In the genomic region with DNA sequence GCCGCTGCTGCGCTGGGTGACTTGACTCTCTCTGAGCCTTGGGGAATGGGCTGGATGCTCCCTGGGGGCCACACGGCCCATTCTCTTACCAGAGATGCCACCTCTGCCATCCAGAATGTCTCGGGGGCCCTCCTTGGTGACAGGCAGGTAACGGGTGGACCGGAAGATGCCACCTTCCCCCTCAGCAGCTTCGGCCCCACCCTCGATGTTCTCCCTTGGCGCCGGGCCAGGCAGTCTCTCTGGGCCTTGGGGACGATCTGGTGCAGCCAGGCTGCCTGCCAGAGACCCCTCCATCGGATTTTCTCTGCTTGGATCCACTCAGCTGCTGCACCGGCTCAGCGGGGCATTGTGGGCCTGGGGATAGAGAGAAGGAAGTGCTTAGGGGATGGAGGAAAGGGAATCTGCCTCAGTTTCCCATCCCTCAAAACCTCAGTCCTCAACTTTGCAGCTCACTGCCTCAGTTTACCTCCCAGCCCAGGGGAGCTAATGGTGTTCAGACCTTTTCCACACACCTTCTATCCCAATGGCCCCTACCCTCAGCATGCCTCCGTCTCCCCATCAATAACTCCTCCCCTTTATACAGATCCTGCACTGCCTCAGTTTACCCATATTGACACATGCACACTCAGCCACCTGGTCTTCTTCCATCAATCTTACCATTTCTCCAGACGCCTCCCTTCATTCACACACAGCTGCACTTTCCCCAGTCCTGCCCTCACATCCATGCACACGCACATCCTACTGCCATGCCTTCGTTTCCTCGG, we compare ENCODE assay signal across 10 cellular contexts. TPM values are rescaled to one million over a fixed set of nuclear protein-coding genes. Genes with fewer than 3 reads are reported as not detected.
DNase-seq lines count a peak whose midpoint lies in the region; ATAC-seq, FAIRE-seq and TF ChIP-seq lines count a peak whose summit lies in the region.
"Had no signal": no experiment of that assay in that cellular context is flagged by ENCODE, and none has a peak within 500 bp of the region (broad histone marks: within the 10 kb centered on the region; RNA-seq: fewer than 3 reads in every experiment).

No MANE protein-coding gene starts in this region.

- intact Hi-C loops in endothelial cell of umbilical vein (cut with micrococcal nuclease) = no loop called here

- H2AFZ ChIP-seq in OCI-LY3 (ENCODE audit: low read depth, low read length) (no peak overlapping the region), endothelial cell of umbilical vein (ENCODE audit: low read depth, low read length) (no peak overlapping the region)

- no peaks in the 10 kb centered on the region for H3K9me1 ChIP-seq in endothelial cell of umbilical vein (replicated peaks; ENCODE audit: control insufficient read depth, extremely low read depth, insufficient read depth, low read length)

- no peaks in the 10 kb centered on the region for H3K27me3 ChIP-seq in OCI-LY3 (ENCODE audit: low read depth, low read length)
- H3K27me3 ChIP-seq in endothelial cell of umbilical vein (ENCODE audit: control insufficient read depth in 2 of 2, insufficient read depth in 2 of 2, low read length in 2 of 2) = no peaks in the 10 kb centered on the region
- H3K27me3 ChIP-seq: Peyer's patch had no signal

- no peaks in the 10 kb centered on the region for H3K9me3 Mint-ChIP-seq in T-helper 1 cell treated with Interleukin-12 subunit alpha and Interleukin-12 subunit beta and Interleukin-4 antibody, amounts not matched to agents 30 μg/mL and 1 μg/mL, for 36 hours
- H3K9me3 Mint-ChIP-seq in osteocyte (ENCODE audit: unreplicated experiment) = no peaks in the 10 kb centered on the region

- peak overlapping the region; percentile 85 for H3K27ac Mint-ChIP-seq in T-helper 1 cell treated with Interleukin-12 subunit alpha and Interleukin-12 subunit beta and Interleukin-4 antibody, amounts not matched to agents 30 μg/mL and 1 μg/mL, for 36 hours
- H3K27ac Mint-ChIP-seq in osteocyte (ENCODE audit: unreplicated experiment) = peak overlapping the region; percentile 60

- no peaks in the 10 kb centered on the region for H3K27me3 Mint-ChIP-seq in T-helper 1 cell treated with Interleukin-12 subunit alpha and Interleukin-12 subunit beta and Interleukin-4 antibody, amounts not matched to agents 30 μg/mL and 1 μg/mL, for 36 hours (ENCODE audit: low read depth)
- H3K27me3 Mint-ChIP-seq in osteocyte (ENCODE audit: unreplicated experiment) = no peaks in the 10 kb centered on the region

- H3K36me3 ChIP-seq in OCI-LY3 (replicated peaks; ENCODE audit: low read depth, low read length) (peaks cover 9% of the 10 kb centered on the region), endothelial cell of umbilical vein (ENCODE audit: control insufficient read depth in 2 of 2, extremely low read depth in 1 of 2, insufficient read depth in 2 of 2, low read length in 2 of 2) (no peaks in the 10 kb centered on the region)
- H3K36me3 ChIP-seq: Peyer's patch had no signal

- H3K9me3 ChIP-seq in OCI-LY3 (ENCODE audit: insufficient read depth, low read length) (no peaks in the 10 kb centered on the region), endothelial cell of umbilical vein (replicated peaks; ENCODE audit: control insufficient read depth, insufficient read depth, low read length) (no peaks in the 10 kb centered on the region)
- H3K9me3 ChIP-seq: Peyer's patch had no signal

- no peak for TF ChIP-seq POLR2A in endothelial cell of umbilical vein (IDR thresholded peaks at IDR 0.05; ENCODE audit: low read depth, low read length)

- DNase-seq in T-helper 1 cell = no peak
- DNase-seq in endothelial cell of umbilical vein (ENCODE audit: low read depth, low spot score) = no peak
- no peak for DNase-seq in osteocyte (ENCODE audit: extremely low spot score, unreplicated experiment)
- DNase-seq in AG08395 (ENCODE audit: low spot score) = no peak
- no peak for DNase-seq in frontal cortex (ENCODE audit: low spot score in 2 of 2)

- no TSS peak for BruUV-seq in endothelial cell of umbilical vein (replicated peaks; lab: Mats Ljungman, UMichigan)

- H3K9ac ChIP-seq in OCI-LY3 (ENCODE audit: low read length) = no peak overlapping the region
- H3K9ac ChIP-seq in endothelial cell of umbilical vein (replicated peaks; ENCODE audit: extremely low read depth, insufficient read depth, low read length) = no peak overlapping the region

- H3K4me3 ChIP-seq in OCI-LY3 (ENCODE audit: low read length) (peak overlapping the region; percentile 82; the same call in 1 of the 2 replicates), endothelial cell of umbilical vein (replicated peaks in 1 of 3; ENCODE audit: insufficient read depth in 1 of 3, low read depth in 1 of 3, low read length in 3 of 3) (no peak overlapping the region)

- TF ChIP-seq CTCF in OCI-LY3 (IDR thresholded peaks at IDR 0.05; ENCODE audit: low read depth, low read length) (no peak), endothelial cell of umbilical vein (IDR thresholded peaks at IDR 0.05; ENCODE audit: extremely low read depth in 1 of 2, insufficient read depth in 1 of 2, low read depth in 1 of 2, low read length in 2 of 2) (no peak), osteocyte (IDR thresholded peaks at IDR 0.05) (no peak)

- no peak for ATAC-seq in HG02763 (IDR thresholded peaks at IDR 0.05; ENCODE audit: unreplicated experiment)

- H3K36me3 Mint-ChIP-seq in T-helper 1 cell treated with Interleukin-12 subunit alpha and Interleukin-12 subunit beta and Interleukin-4 antibody, amounts not matched to agents 30 μg/mL and 1 μg/mL, for 36 hours (ENCODE audit: low read depth) = peaks cover 38% of the 10 kb centered on the region
- peaks cover 3% of the 10 kb centered on the region for H3K36me3 Mint-ChIP-seq in osteocyte (ENCODE audit: unreplicated experiment)

- CTCF ChIA-PET in endothelial cell of umbilical vein (lab: Charles Lee) = interaction anchor here (1.0 to 1.5 kb wide), 2 partner anchors 15 to 29 kb away, joined by 3 read pairs; partner anchors contain the start of gene AKAP8L

- H3K27ac ChIP-seq in OCI-LY3 (ENCODE audit: low read length) = no peak overlapping the region
- no peak overlapping the region for H3K27ac ChIP-seq in endothelial cell of umbilical vein (ENCODE audit: insufficient read depth, low read depth, low read length)

- H3K4me3 Mint-ChIP-seq in T-helper 1 cell treated with Interleukin-12 subunit alpha and Interleukin-12 subunit beta and Interleukin-4 antibody, amounts not matched to agents 30 μg/mL and 1 μg/mL, for 36 hours = peak overlapping the region; percentile 71
- H3K4me3 Mint-ChIP-seq in osteocyte (ENCODE audit: unreplicated experiment) = peak overlapping the region; percentile 75

- dilution Hi-C loops in endothelial cell of umbilical vein (cut with MboI; ENCODE audit: extremely low pct_ligation_motif_present, low sequenced_read_pairs) = no loop called here

- H3K4me1 Mint-ChIP-seq in T-helper 1 cell treated with Interleukin-12 subunit alpha and Interleukin-12 subunit beta and Interleukin-4 antibody, amounts not matched to agents 30 μg/mL and 1 μg/mL, for 36 hours (ENCODE audit: low read depth) = peaks cover 18% of the 10 kb centered on the region
- peaks cover 19% of the 10 kb centered on the region for H3K4me1 Mint-ChIP-seq in osteocyte (ENCODE audit: unreplicated experiment)

- FAIRE-seq in endothelial cell of umbilical vein (lab: Jason Lieb, UNC) = no peak
- FAIRE-seq in frontal cortex (lab: Jason Lieb, UNC) = no peak
- FAIRE-seq: keratinocyte had no signal

- H3K79me2 ChIP-seq in OCI-LY3 (ENCODE audit: low read length) = no peaks in the 10 kb centered on the region
- H3K79me2 ChIP-seq in endothelial cell of umbilical vein (ENCODE audit: control insufficient read depth, insufficient read depth, low read length) = no peaks in the 10 kb centered on the region

- H3K4me2 ChIP-seq in OCI-LY3 (ENCODE audit: low read length) (peak overlapping the region; percentile 73), endothelial cell of umbilical vein (ENCODE audit: insufficient read depth, low read length) (peak overlapping the region; percentile 53)

- H4K20me1 ChIP-seq in OCI-LY3 (ENCODE audit: insufficient read depth, low read length) = no peaks in the 10 kb centered on the region
- no peaks in the 10 kb centered on the region for H4K20me1 ChIP-seq in endothelial cell of umbilical vein (replicated peaks; ENCODE audit: control insufficient read depth, extremely low read depth, insufficient read depth, low read length)

- POLR2A ChIA-PET in endothelial cell of umbilical vein (lab: Charles Lee) = no interaction called here

- H3K4me1 ChIP-seq in OCI-LY3 (ENCODE audit: low read length) (peaks cover 16% of the 10 kb centered on the region), endothelial cell of umbilical vein (ENCODE audit: control insufficient read depth, extremely low read depth, insufficient read depth, low read length) (peaks cover 14% of the 10 kb centered on the region)

RNA-seq across cellular contexts. Expression of gene WIZ, which starts 1.6 kb away (rescaled TPM):
- total RNA-seq in endothelial cell of umbilical vein (47.2 and 50.8 TPM in 2 replicates), osteocyte (52.4 and 55.0 TPM in 2 replicates), frontal cortex (10.6 TPM)
- polyA plus RNA-seq in endothelial cell of umbilical vein = 21.0 and 25.7 TPM in 2 replicates
- polyA plus RNA-seq in endothelial cell of umbilical vein (2011; cell fraction: cytosol; rRNA removed) = 18.1 and 24.8 TPM in 2 replicates
- polyA plus RNA-seq in endothelial cell of umbilical vein (2011; cell fraction: nucleus; rRNA removed) = 33.8 and 36.8 TPM in 2 replicates
- polyA plus RNA-seq in endothelial cell of umbilical vein (2012) = 28.1 and 32.1 TPM in 2 replicates
- 8.5 and 10.2 TPM in 2 replicates for polyA minus RNA-seq in endothelial cell of umbilical vein
- polyA minus RNA-seq in endothelial cell of umbilical vein (2011; cell fraction: cytosol; rRNA and poly(A)+ RNA removed) = 12.4 TPM
- 12.1 and 23.6 TPM in 2 replicates for polyA minus RNA-seq in endothelial cell of umbilical vein (2011; cell fraction: nucleus; rRNA and poly(A)+ RNA removed)

RNA-seq across cellular contexts. Expression of gene RASAL3, which starts 16.1 kb away (rescaled TPM):
- 4.1 and 4.3 TPM in 2 replicates for total RNA-seq in endothelial cell of umbilical vein
- 5.7 and 7.0 TPM in 2 replicates for polyA plus RNA-seq in endothelial cell of umbilical vein
- polyA plus RNA-seq in endothelial cell of umbilical vein (2011; cell fraction: cytosol; rRNA removed) = 2.7 and 3.1 TPM in 2 replicates
- polyA plus RNA-seq in endothelial cell of umbilical vein (2011; cell fraction: nucleus; rRNA removed) = 10.8 and 12.5 TPM in 2 replicates
- polyA plus RNA-seq in endothelial cell of umbilical vein (2012) = 6.6 and 16.4 TPM in 2 replicates
- 2.8 and 6.9 TPM in 2 replicates for polyA minus RNA-seq in endothelial cell of umbilical vein
- polyA minus RNA-seq in endothelial cell of umbilical vein (2011; cell fraction: cytosol; rRNA and poly(A)+ RNA removed) = not detected
- 1.6 and 4.4 TPM in 2 replicates for polyA minus RNA-seq in endothelial cell of umbilical vein (2011; cell fraction: nucleus; rRNA and poly(A)+ RNA removed)
- not detected in 2 replicates for total RNA-seq in osteocyte
- 0.41 TPM for total RNA-seq in frontal cortex
- polyA plus RNA-seq: keratinocyte had no signal

RNA-seq across cellular contexts. Expression of gene AKAP8L, which starts 29.4 kb away (rescaled TPM):
- 95.4 and 99.6 TPM in 2 replicates for total RNA-seq in endothelial cell of umbilical vein
- polyA plus RNA-seq in endothelial cell of umbilical vein = 63.9 and 65.1 TPM in 2 replicates
- 22.1 and 25.7 TPM in 2 replicates for polyA plus RNA-seq in endothelial cell of umbilical vein (2011; cell fraction: cytosol; rRNA removed)
- 338 and 395 TPM in 2 replicates for polyA plus RNA-seq in endothelial cell of umbilical vein (2011; cell fraction: nucleus; rRNA removed)
- polyA plus RNA-seq in endothelial cell of umbilical vein (2012) = 54.2 and 64.3 TPM in 2 replicates
- polyA minus RNA-seq in endothelial cell of umbilical vein = 107 and 112 TPM in 2 replicates
- 31.2 TPM for polyA minus RNA-seq in endothelial cell of umbilical vein (2011; cell fraction: cytosol; rRNA and poly(A)+ RNA removed)
- polyA minus RNA-seq in endothelial cell of umbilical vein (2011; cell fraction: nucleus; rRNA and poly(A)+ RNA removed) = 119 and 124 TPM in 2 replicates
- 96.2 and 104 TPM in 2 replicates for total RNA-seq in osteocyte
- 65.2 TPM for total RNA-seq in frontal cortex

RNA-seq across cellular contexts. Expression of gene PGLYRP2, which starts 31.1 kb away (rescaled TPM):
- total RNA-seq in endothelial cell of umbilical vein (0.18 TPM in 1 of 2 replicates, not detected in the other), osteocyte (not detected in 2 replicates), frontal cortex (not detected)
- polyA plus RNA-seq in endothelial cell of umbilical vein = 0.03 and 0.19 TPM in 2 replicates
- 0.04 and 0.08 TPM in 2 replicates for polyA plus RNA-seq in endothelial cell of umbilical vein (2011; cell fraction: cytosol; rRNA removed)
- polyA plus RNA-seq in endothelial cell of umbilical vein (2011; cell fraction: nucleus; rRNA removed) = 0.07 TPM in 1 of 2 replicates, not detected in the other
- not detected in 2 replicates for polyA plus RNA-seq in endothelial cell of umbilical vein (2012)
- 0.41 TPM in 1 of 2 replicates, not detected in the other for polyA minus RNA-seq in endothelial cell of umbilical vein
- polyA minus RNA-seq in endothelial cell of umbilical vein (2011; cell fraction: cytosol; rRNA and poly(A)+ RNA removed) = not detected
- 0.14 TPM in 1 of 2 replicates, not detected in the other for polyA minus RNA-seq in endothelial cell of umbilical vein (2011; cell fraction: nucleus; rRNA and poly(A)+ RNA removed)
- total RNA-seq: Peyer's patch had no signal
- polyA plus RNA-seq: keratinocyte had no signal
